9 cellular contexts compared by ENCODE assay signal in the genomic region with DNA sequence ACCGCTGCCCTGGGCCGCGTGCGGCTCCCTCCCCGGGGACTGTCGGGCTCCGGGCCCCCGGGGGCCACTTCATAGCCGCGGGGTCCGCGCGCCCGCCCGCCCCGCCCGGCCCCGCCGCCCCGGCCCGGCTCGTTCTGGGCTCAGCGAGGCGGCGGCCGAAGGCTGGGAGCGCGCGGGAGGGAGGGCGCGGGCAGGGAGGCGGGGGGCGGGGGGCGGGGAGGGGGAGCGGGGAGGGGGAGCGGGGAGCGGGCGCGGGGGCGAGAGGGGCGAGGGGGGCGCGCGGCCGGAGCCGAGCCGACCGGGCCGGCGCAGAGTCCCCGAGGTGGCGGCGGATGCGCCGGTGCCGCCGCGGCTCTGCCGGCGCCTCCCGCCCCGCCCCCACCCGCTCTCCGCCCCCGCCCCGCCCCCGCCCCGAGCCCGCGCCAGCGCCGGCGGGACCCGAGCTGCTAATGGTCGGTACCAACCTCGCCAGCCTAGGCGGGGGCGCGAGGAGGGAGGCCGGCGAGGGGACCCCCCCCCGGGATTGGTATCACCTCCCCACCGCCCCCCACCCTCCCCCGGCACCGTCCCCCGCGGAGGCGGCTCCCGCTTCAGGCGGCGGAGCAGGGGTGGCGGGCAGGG. TPM values are rescaled to one million over a fixed set of nuclear protein-coding genes. Genes with fewer than 3 reads are reported as not detected.
DNase-seq lines count a peak whose midpoint lies in the region; ATAC-seq, FAIRE-seq and TF ChIP-seq lines count a peak whose summit lies in the region.
"Had no signal": no experiment of that assay in that cellular context is flagged by ENCODE, and none has a peak within 500 bp of the region (broad histone marks: within the 10 kb centered on the region; RNA-seq: fewer than 3 reads in every experiment).

A gene with protein sequence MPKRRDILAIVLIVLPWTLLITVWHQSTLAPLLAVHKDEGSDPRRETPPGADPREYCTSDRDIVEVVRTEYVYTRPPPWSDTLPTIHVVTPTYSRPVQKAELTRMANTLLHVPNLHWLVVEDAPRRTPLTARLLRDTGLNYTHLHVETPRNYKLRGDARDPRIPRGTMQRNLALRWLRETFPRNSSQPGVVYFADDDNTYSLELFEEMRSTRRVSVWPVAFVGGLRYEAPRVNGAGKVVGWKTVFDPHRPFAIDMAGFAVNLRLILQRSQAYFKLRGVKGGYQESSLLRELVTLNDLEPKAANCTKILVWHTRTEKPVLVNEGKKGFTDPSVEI (minus strand): TSS at position 356 of the 621 bp plus-strand sequence. CDS start 24,583 bp downstream, outside the sequence.

- peak within 1 kb of the TSS; percentile 15 to 55 for H3K4me3 ChIP-seq in gastroesophageal sphincter
- H3K4me3 ChIP-seq in sigmoid colon, result peak within 1 kb of the TSS; percentile 26 to 48 (median 41)

- ATAC-seq in gastroesophageal sphincter (no peak), GM21390 (IDR thresholded peaks at IDR 0.05; ENCODE audit: unreplicated experiment) (no peak), HG02610 (IDR thresholded peaks at IDR 0.05; ENCODE audit: unreplicated experiment) (no peak)

- H3K9me3 ChIP-seq in gastroesophageal sphincter (no peaks in the 10 kb centered on the region), sigmoid colon (no peaks in the 10 kb centered on the region)
- H3K9me3 ChIP-seq: neutrophil had no signal

- H3K27ac ChIP-seq in gastroesophageal sphincter (no peak within 1 kb of the TSS), sigmoid colon (no peak within 1 kb of the TSS)
- H3K27ac ChIP-seq: neutrophil had no signal

- DNase-seq in DMS53 (lab: John Stamatoyannopoulos, UW) (peak; percentile 68), DMS53 treated with DMSO at 0.1 percent for 48 hours (lab: John Stamatoyannopoulos, UW; ENCODE audit: unreplicated experiment) (no peak), RKO (ENCODE audit: low spot score) (peak; percentile 43), sigmoid colon (no peak), RCC 7860 (ENCODE audit: low spot score) (no peak)

- FAIRE-seq in RCC 7860 (lab: Jason Lieb, UNC), result no peak

- no peak for TF ChIP-seq CTCF in gastroesophageal sphincter (IDR thresholded peaks at IDR 0.05)
- TF ChIP-seq CTCF in sigmoid colon (IDR thresholded peaks at IDR 0.05), result no peak

- TF ChIP-seq EP300 in gastroesophageal sphincter (IDR thresholded peaks at IDR 0.05) (no peak), sigmoid colon (IDR thresholded peaks at IDR 0.05) (no peak)

- H3K27me3 ChIP-seq in gastroesophageal sphincter, result peaks cover 92% of the 10 kb centered on the region
- peaks cover 18 to 91% (median 49%) of the 10 kb centered on the region in 3 donors for H3K27me3 ChIP-seq in sigmoid colon

- WGBS in gastroesophageal sphincter (ENCODE audit: low coverage in 1 of 2), 2 donors, result no CpG with 5 or more reads among the region's 92 CpGs
- whole genome bisulfite sequencing in sigmoid colon, 2 donors, result 1 to 2% methylated on average over 68 to 74 of the region's 92 CpGs

- TF ChIP-seq POLR2A in gastroesophageal sphincter (IDR thresholded peaks at IDR 0.05) (no peak), sigmoid colon (IDR thresholded peaks at IDR 0.05) (no peak)

- intact Hi-C loops in sigmoid colon (cut with DNase I), result no loop called here

- H3K36me3 ChIP-seq in gastroesophageal sphincter (no peaks in the 10 kb centered on the region), sigmoid colon (no peaks in the 10 kb centered on the region)
- H3K36me3 ChIP-seq: neutrophil had no signal

- H3K4me1 ChIP-seq in gastroesophageal sphincter (peaks cover 0 to 27% (median 10%) of the 10 kb centered on the region in 3 donors), sigmoid colon (peaks cover 0 to 19% (median 17%) of the 10 kb centered on the region in 4 donors)

RNA-seq across cellular contexts. Expression of the gene that starts here (rescaled TPM):
- total RNA-seq in gastroesophageal sphincter (under 1 TPM; 0.08 to 0.52 (median 0.29) TPM), sigmoid colon (under 1 TPM in 3 of 4 donors, not detected in 1; 0.16 to 0.28 (median 0.27) TPM)
- polyA plus RNA-seq in sigmoid colon, result under 1 TPM in 1 of 3 donors, not detected in 2; 0.63 TPM

Comparison
In these comparisons a context has a peak if more than half of its experiments do, and no peak if none do; other contexts are left out.
1. DNase-seq: peak in DMS53 (single experiment) and RKO (single experiment); none in DMS53 treated with DMSO at 0.1 percent for 48 hours (single experiment), sigmoid colon (single experiment) and RCC 7860 (single experiment).